8 cellular contexts compared by ENCODE assay signal in genomic region chr17:45410144-45411091, GRCh38. TPM values are rescaled to one million over a fixed set of nuclear protein-coding genes. Genes with fewer than 3 reads are reported as not detected.
A peak's percentile ranks its signal among the peaks of the same experiment; 100 is the strongest.
DNase-seq lines count a peak whose midpoint lies in the region; ATAC-seq, FAIRE-seq and TF ChIP-seq lines count a peak whose summit lies in the region.

No MANE protein-coding gene starts in this region.

- DNase-seq in T-helper 17 cell (peak; percentile 27 to 43 (median 43)), osteoblast (ENCODE audit: insufficient read length, low spot score, missing footprints) (peak; percentile 73), EL (no peak), D721Med (ENCODE audit: insufficient read length, low spot score) (no peak), ascending aorta (ENCODE audit: low spot score in 2 of 2) (no peak), foreskin keratinocyte (no peak)
- peak; percentile 58 for DNase-seq in central memory CD4-positive, alpha-beta T cell

- no peaks in the 10 kb centered on the region for H3K36me3 ChIP-seq in osteoblast (ENCODE audit: insufficient read depth, low read length)
- H3K36me3 ChIP-seq in ascending aorta: no peaks in the 10 kb centered on the region

- TF ChIP-seq CTCF in osteoblast (IDR thresholded peaks at IDR 0.05; ENCODE audit: extremely low read depth, low read depth, low read length): no peak
- TF ChIP-seq CTCF in D721Med (IDR thresholded peaks at IDR 0.05; ENCODE audit: insufficient read depth, missing control alignments): no peak
- no peak for TF ChIP-seq CTCF in ascending aorta (IDR thresholded peaks at IDR 0.05)
- no peak for TF ChIP-seq CTCF in foreskin keratinocyte (conservative IDR thresholded peaks at IDR 0.05)

- H3K36me3 Mint-ChIP-seq in T-helper 17 cell (ENCODE audit: low read depth): peaks cover 5% of the 10 kb centered on the region

- H3K27me3 ChIP-seq in osteoblast (ENCODE audit: insufficient read depth, low read length) (peaks cover 13% of the 10 kb centered on the region), ascending aorta (no peaks in the 10 kb centered on the region), foreskin keratinocyte (no peaks in the 10 kb centered on the region)

- peak; percentile 79 for ATAC-seq in T-helper 17 cell
- ATAC-seq in foreskin keratinocyte: no peak

- H3K4me3 ChIP-seq in osteoblast (ENCODE audit: insufficient read depth, low read length) (no peak overlapping the region), ascending aorta (peak overlapping the region in 1 of 2 donors; percentile 50)

- FAIRE-seq in D721Med (lab: Jason Lieb, UNC): no peak

- H3K4me2 ChIP-seq in osteoblast (ENCODE audit: insufficient read depth, low read length): no peak overlapping the region

- no peaks in the 10 kb centered on the region for H3K9me3 ChIP-seq in T-helper 17 cell (ENCODE audit: control insufficient read depth, low read length, poor library complexity, severe bottlenecking)
- no peaks in the 10 kb centered on the region for H3K9me3 ChIP-seq in osteoblast (ENCODE audit: low read depth, low read length)
- H3K9me3 ChIP-seq in ascending aorta: no peaks in the 10 kb centered on the region

- no peaks in the 10 kb centered on the region for H3K27me3 Mint-ChIP-seq in T-helper 17 cell

- H3K27ac ChIP-seq in osteoblast (ENCODE audit: low read depth, low read length) (no peak overlapping the region), ascending aorta (peak overlapping the region in 1 of 2 donors; percentile 27), foreskin keratinocyte (no peak overlapping the region)

- no peaks in the 10 kb centered on the region for H4K20me1 ChIP-seq in osteoblast (ENCODE audit: insufficient read depth, low read length)

- peak; percentile 59 for TF ChIP-seq POLR2A in GM19099 (IDR thresholded peaks at IDR 0.05; ENCODE audit: extremely low read depth, insufficient read length, low read depth)

- H3K4me3 Mint-ChIP-seq in T-helper 17 cell: peak overlapping the region; percentile 95

- no peaks in the 10 kb centered on the region for H3K79me2 ChIP-seq in osteoblast (ENCODE audit: insufficient read depth, low read length)

- peaks cover 48% of the 10 kb centered on the region for H3K4me1 Mint-ChIP-seq in T-helper 17 cell

- intact Hi-C loops in ascending aorta (cut with DNase I): no loop called here

- H3K27ac Mint-ChIP-seq in T-helper 17 cell: peak overlapping the region; percentile 95

- H2AFZ ChIP-seq in osteoblast (ENCODE audit: low read length): no peak overlapping the region

- H3K4me1 ChIP-seq in osteoblast (ENCODE audit: insufficient read depth, low read length) (peaks cover 3% of the 10 kb centered on the region), ascending aorta (peaks cover 0 to 4% of the 10 kb centered on the region in 2 donors), foreskin keratinocyte (no peaks in the 10 kb centered on the region)

RNA-seq across cellular contexts. Expression of gene ARHGAP27, which starts 22.3 kb away (rescaled TPM):
- total RNA-seq in T-helper 17 cell: 10 to 100 TPM; 42.0 to 55.4 TPM
- total RNA-seq in osteoblast: 2.9 and 6.2 TPM in 2 replicates
- 80.6 TPM for total RNA-seq in ascending aorta
- 13.3 and 13.5 TPM in 2 replicates for total RNA-seq in foreskin keratinocyte
- polyA plus RNA-seq in foreskin keratinocyte: 9.5 and 10.0 TPM in 2 replicates

Comparison
In these comparisons a context has a peak if more than half of its experiments do, and no peak if none do; other contexts are left out.
1. DNase-seq: peak in T-helper 17 cell (3 of 3), central memory CD4-positive, alpha-beta T cell (single experiment) and osteoblast (single experiment); none in EL (single experiment), D721Med (single experiment), ascending aorta (0 of 2) and foreskin keratinocyte (0 of 2).